34 cellular contexts compared by ENCODE assay signal in genomic region chr14:57022608-57023007, GRCh38.
"Had no signal": no experiment of that assay in that cellular context is flagged by ENCODE, and none has a peak within 500 bp of the region (broad histone marks: within the 10 kb centered on the region; RNA-seq: fewer than 3 reads in every experiment).

No MANE protein-coding gene starts in this region.

- H3K4me1 ChIP-seq: adrenal gland had no signal

- H3K27me3 ChIP-seq: adrenal gland had no signal

- H3K36me3 ChIP-seq: adrenal gland had no signal

- ATAC-seq: activated CD4-positive, alpha-beta T cell treated with anti-CD3 and anti-CD28 coated beads for 36 hours; activated CD4-positive, CD25-positive, alpha-beta regulatory T cell treated with anti-CD3 and anti-CD28 coated beads, Interleukin-2, amount 50 U/mL, for 24 hours; activated CD8-positive, alpha-beta T cell treated with anti-CD3 and anti-CD28 coated beads for 36 hours; activated naive CD4-positive, alpha-beta T cell treated with anti-CD3 and anti-CD28 coated beads, Interleukin-2, amount 50 U/mL, for 72 hours; activated T-cell treated with anti-CD3 and anti-CD28 coated beads, Interleukin-2, amount 50 U/mL, for 4 hours; activated T-cell treated with anti-CD3 and anti-CD28 coated beads, Interleukin-2, amount 50 U/mL, for 72 hours; activated T-helper 17 cell treated with anti-CD3 and anti-CD28 coated beads, Interleukin-2, amount 50 U/mL, for 72 hours; T-cell had no signal

- H3K36me3 Mint-ChIP-seq: activated CD4-positive, alpha-beta memory T cell treated with anti-CD3 and anti-CD28 coated beads for 36 hours; activated naive CD8-positive, alpha-beta T cell treated with anti-CD3 and anti-CD28 coated beads for 36 hours; brain; T-cell had no signal

- DNase-seq: activated CD4-positive, alpha-beta memory T cell treated with anti-CD3 and anti-CD28 coated beads for 36 hours; activated CD4-positive, alpha-beta T cell treated with anti-CD3 and anti-CD28 coated beads for 1 hour; activated CD4-positive, alpha-beta T cell treated with anti-CD3 and anti-CD28 coated beads for 36 hours; activated CD4-positive, alpha-beta T cell treated with anti-CD3 and anti-CD28 coated beads for 48 hours; activated CD4-positive, alpha-beta T cell treated with anti-CD3 and anti-CD28 coated beads, Interleukin-2, amount 50 U/mL, for 1 hour; activated CD4-positive, alpha-beta T cell treated with anti-CD3 and anti-CD28 coated beads, Interleukin-2, amount 50 U/mL, for 4 hours; activated CD4-positive, CD25-positive, alpha-beta regulatory T cell; activated CD8-positive, alpha-beta memory T cell treated with anti-CD3 and anti-CD28 coated beads, Interleukin-2, amount 50 U/mL, for 4 hours; activated CD8-positive, alpha-beta T cell treated with anti-CD3 and anti-CD28 coated beads for 36 hours; activated effector memory CD4-positive, alpha-beta T cell treated with anti-CD3 and anti-CD28 coated beads, Interleukin-2, amount 50 U/mL, for 16 hours; activated gamma-delta T cell treated with Interleukin-2 at 50 U/mL for 16 hours; activated naive CD4-positive, alpha-beta T cell; activated naive CD4-positive, alpha-beta T cell treated with anti-CD3 and anti-CD28 coated beads for 36 hours; activated naive CD4-positive, alpha-beta T cell treated with anti-CD3 and anti-CD28 coated beads, Interleukin-2, amount 50 U/mL, for 16 hours; activated naive CD8-positive, alpha-beta T cell treated with anti-CD3 and anti-CD28 coated beads for 36 hours; activated T-cell treated with anti-CD3 and anti-CD28 coated beads for 4 hours; activated T-cell treated with anti-CD3 and anti-CD28 coated beads, Interleukin-2, amount 50 U/mL, for 1 hour; activated T-cell treated with anti-CD3 and anti-CD28 coated beads, Interleukin-2, amount 50 U/mL, for 4 hours; activated T-cell treated with anti-CD3 and anti-CD28 coated beads, Interleukin-2, amount 50 U/mL, for 72 hours; adrenal gland; amniotic stem cell; aorta; central memory CD4-positive, alpha-beta T cell; T-cell; T-helper 2 cell; T-helper 9 cell had no signal

- H3K4me3 ChIP-seq: adrenal gland had no signal

- H3K4me1 Mint-ChIP-seq: activated CD4-positive, alpha-beta T cell treated with anti-CD3 and anti-CD28 coated beads for 36 hours; activated naive CD8-positive, alpha-beta T cell treated with anti-CD3 and anti-CD28 coated beads for 36 hours; activated T-helper 17 cell treated with anti-CD3 and anti-CD28 coated beads, Interleukin-2, amount 50 U/mL, for 72 hours; brain; T-cell had no signal

- H3K4me3 Mint-ChIP-seq: activated CD4-positive, alpha-beta memory T cell treated with anti-CD3 and anti-CD28 coated beads for 36 hours; activated CD4-positive, alpha-beta T cell treated with anti-CD3 and anti-CD28 coated beads for 36 hours; activated CD8-positive, alpha-beta T cell treated with anti-CD3 and anti-CD28 coated beads for 36 hours; activated naive CD4-positive, alpha-beta T cell treated with anti-CD3 and anti-CD28 coated beads for 36 hours; activated naive CD8-positive, alpha-beta T cell treated with anti-CD3 and anti-CD28 coated beads for 36 hours; activated T-cell treated with anti-CD3 and anti-CD28 coated beads, Interleukin-2, amount 50 U/mL, for 4 hours; activated T-cell treated with anti-CD3 and anti-CD28 coated beads, Interleukin-2, amount 50 U/mL, for 72 hours; activated T-helper 1 cell treated with anti-CD3 and anti-CD28 coated beads, Interleukin-12 subunit alpha, Interleukin-12 subunit beta, Interleukin-2, Interleukin-4 antibody, amounts not matched to agents 30 ng/mL and 10 ng/mL and 1 ng/mL, durations not matched to agents 14 hours and 24 hours and 36 hours; activated T-helper 17 cell treated with anti-CD3 and anti-CD28 coated beads, Interleukin-2, amount 50 U/mL, for 72 hours; brain; T-cell; T-helper 1 cell treated with Interleukin-12 subunit alpha and Interleukin-12 subunit beta and Interleukin-4 antibody, amounts not matched to agents 30 μg/mL and 1 μg/mL, for 36 hours; T-helper 2 cell treated with Interferon-gamma antibody and Interleukin-4, amounts not matched to agents 5 μg/mL and 100 μg/mL, for 36 hours had no signal

- H3K27ac ChIP-seq: adrenal gland, VCaP had no signal

- H3K27me3 Mint-ChIP-seq: activated T-helper 17 cell treated with anti-CD3 and anti-CD28 coated beads, Interleukin-2, amount 50 U/mL, for 72 hours had no signal

- H3K9me3 Mint-ChIP-seq: activated CD4-positive, alpha-beta memory T cell treated with anti-CD3 and anti-CD28 coated beads for 36 hours; activated CD8-positive, alpha-beta T cell treated with anti-CD3 and anti-CD28 coated beads for 36 hours; activated T-cell treated with anti-CD3 and anti-CD28 coated beads, Interleukin-2, amount 50 U/mL, for 4 hours; activated T-helper 17 cell treated with anti-CD3 and anti-CD28 coated beads, Interleukin-2, amount 50 U/mL, for 72 hours had no signal

- H3K27ac Mint-ChIP-seq: activated CD4-positive, alpha-beta memory T cell treated with anti-CD3 and anti-CD28 coated beads for 36 hours; activated CD4-positive, alpha-beta T cell treated with anti-CD3 and anti-CD28 coated beads for 36 hours; activated CD8-positive, alpha-beta T cell treated with anti-CD3 and anti-CD28 coated beads for 36 hours; activated naive CD4-positive, alpha-beta T cell treated with anti-CD3 and anti-CD28 coated beads for 36 hours; activated naive CD4-positive, alpha-beta T cell treated with anti-CD3 and anti-CD28 coated beads, Interleukin-2, amount 50 U/mL, for 72 hours; activated naive CD8-positive, alpha-beta T cell treated with anti-CD3 and anti-CD28 coated beads for 36 hours; activated T-cell treated with anti-CD3 and anti-CD28 coated beads, Interleukin-2, amount 50 U/mL, for 72 hours; activated T-helper 1 cell treated with anti-CD3 and anti-CD28 coated beads, Interleukin-12 subunit alpha, Interleukin-12 subunit beta, Interleukin-2, Interleukin-4 antibody, amounts not matched to agents 30 ng/mL and 10 ng/mL and 1 ng/mL, durations not matched to agents 14 hours and 24 hours and 36 hours; activated T-helper 17 cell treated with anti-CD3 and anti-CD28 coated beads, Interleukin-2, amount 50 U/mL, for 72 hours; brain; T-cell; T-helper 1 cell treated with Interleukin-12 subunit alpha and Interleukin-12 subunit beta and Interleukin-4 antibody, amounts not matched to agents 30 μg/mL and 1 μg/mL, for 36 hours; T-helper 2 cell treated with Interferon-gamma antibody and Interleukin-4, amounts not matched to agents 5 μg/mL and 100 μg/mL, for 36 hours had no signal
